Comparison of ENCODE assay signal across 9 cellular contexts in genomic region chr6:12290490-12290820, GRCh38. TPM values are rescaled to one million over a fixed set of nuclear protein-coding genes. Genes with fewer than 3 reads are reported as not detected.
DNase-seq lines count a peak whose midpoint lies in the region; ATAC-seq and TF ChIP-seq lines count a peak whose summit lies in the region.
"Had no signal": no experiment of that assay in that cellular context is flagged by ENCODE, and none has a peak within 500 bp of the region (broad histone marks: within the 10 kb centered on the region; RNA-seq: fewer than 3 reads in every experiment).

No MANE protein-coding gene starts in this region.

- no peaks in the 10 kb centered on the region for H3K27me3 ChIP-seq in brain microvascular endothelial cell (replicated peaks)

- DNase-seq in CD14-positive monocyte (ENCODE audit: low spot score) (no peak), brain microvascular endothelial cell (no peak), naive B cell (no peak), A172 (ENCODE audit: low spot score) (no peak), AG08396 (ENCODE audit: low spot score) (no peak)

- TF ChIP-seq CTCF in CD14-positive monocyte (IDR thresholded peaks at IDR 0.05) = no peak
- TF ChIP-seq CTCF in brain microvascular endothelial cell (IDR thresholded peaks at IDR 0.05; ENCODE audit: low read depth, low read length, missing control alignments) = no peak

- H3K27ac Mint-ChIP-seq in CD14-positive monocyte (peak overlapping the region in 3 of 7 donors; percentile 72 to 89 (median 82)), naive B cell (no peak overlapping the region)

- H3K4me3 Mint-ChIP-seq in CD14-positive monocyte = peak overlapping the region; percentile 88 to 98
- H3K4me3 Mint-ChIP-seq in naive B cell = peak overlapping the region; percentile 79 to 95 (median 88)

- H3K36me3 Mint-ChIP-seq in CD14-positive monocyte (peaks cover 0 to 4% of the 10 kb centered on the region in 2 donors), naive B cell (peaks cover 0 to 1% of the 10 kb centered on the region in 2 donors)
- H3K36me3 Mint-ChIP-seq: activated naive CD4-positive, alpha-beta T cell treated with anti-CD3 and anti-CD28 coated beads, Interleukin-2, amount 50 U/mL, for 72 hours had no signal

- peaks cover 0 to 2% (median 0%) of the 10 kb centered on the region in 7 donors for H3K9me3 Mint-ChIP-seq in CD14-positive monocyte
- no peaks in the 10 kb centered on the region for H3K9me3 Mint-ChIP-seq in naive B cell
- H3K9me3 Mint-ChIP-seq: activated naive CD4-positive, alpha-beta T cell treated with anti-CD3 and anti-CD28 coated beads, Interleukin-2, amount 50 U/mL, for 72 hours had no signal

- in situ Hi-C loops in brain microvascular endothelial cell (cut with HindIII; ENCODE audit: low pct_ligation_motif_present, low sequenced_read_pairs) = loop anchor here (25.0 kb wide), 1 partner anchor 322 kb away; no protein-coding TSS in a partner anchor

- ATAC-seq in HG02759 (IDR thresholded peaks at IDR 0.05; ENCODE audit: unreplicated experiment) = peak; percentile 3
- ATAC-seq in naive B cell (ENCODE audit: low read depth in 2 of 2) = no peak
- ATAC-seq in esophagus mucosa = no peak
- no peak for ATAC-seq in HG03571 (IDR thresholded peaks at IDR 0.05; ENCODE audit: unreplicated experiment)

- peak overlapping the region; percentile 67 for H3K4me3 ChIP-seq in brain microvascular endothelial cell (ENCODE audit: low read depth, low read length)

- peaks cover 10% of the 10 kb centered on the region for H3K36me3 ChIP-seq in brain microvascular endothelial cell (replicated peaks)

- peaks cover 30 to 41% (median 38%) of the 10 kb centered on the region in 3 donors for H3K27me3 Mint-ChIP-seq in CD14-positive monocyte (ENCODE audit: low read depth in 3 of 3)
- peaks cover 40 to 48% (median 45%) of the 10 kb centered on the region in 3 donors for H3K27me3 Mint-ChIP-seq in naive B cell

- intact Hi-C loops in CD14-positive monocyte (cut with micrococcal nuclease) = loop anchor here (5.0 to 10.0 kb wide), 3 partner anchors 67 to 626 kb away; no protein-coding TSS in a partner anchor

- H3K27ac ChIP-seq in brain microvascular endothelial cell = peak overlapping the region; percentile 81

- H3K4me1 Mint-ChIP-seq in CD14-positive monocyte (peaks cover 49% of the 10 kb centered on the region), naive B cell (peaks cover 17 to 19% (median 17%) of the 10 kb centered on the region in 3 donors)

RNA-seq across cellular contexts. Expression of gene EDN1, which starts 0.3 kb away (rescaled TPM):
- polyA plus RNA-seq in CD14-positive monocyte (under 1 TPM in 1 of 2 donors, not detected in 1; 0.11 TPM), naive B cell (ENCODE audit: low read depth in 6 of 6) (under 1 TPM in 3 of 6 donors, not detected in 3; 0.13 to 0.27 (median 0.16) TPM)
- 24.0 and 28.5 TPM in 2 replicates for total RNA-seq in A172 (2014; rRNA removed; shearing (Covaris generic))
- total RNA-seq in esophagus mucosa = 0.76 TPM

Comparison
In these comparisons a context has a peak if more than half of its experiments do, and no peak if none do; other contexts are left out.
1. RNA of gene EDN1, which starts 0.3 kb away (total RNA-seq): 24.0 to 28.5 TPM in A172; 0.76 TPM in esophagus mucosa (single experiment); every median in the first group is over 10 times any median in the second.